30 cellular contexts compared by ENCODE assay signal in genomic region chr4:21792736-21793135, GRCh38.
"Had no signal": no experiment of that assay in that cellular context is flagged by ENCODE, and none has a peak within 500 bp of the region (broad histone marks: within the 10 kb centered on the region; RNA-seq: fewer than 3 reads in every experiment).

No MANE protein-coding gene starts in this region.

- DNase-seq: activated B cell treated with CpG ODN at 0.5 μM for 24 hours; activated CD4-positive, alpha-beta memory T cell treated with anti-CD3 and anti-CD28 coated beads for 36 hours; activated CD4-positive, alpha-beta T cell treated with anti-CD3 and anti-CD28 coated beads for 48 hours; activated CD8-positive, alpha-beta memory T cell treated with anti-CD3 and anti-CD28 coated beads, Interleukin-2, amount 50 U/mL, for 48 hours; activated gamma-delta T cell; activated naive CD4-positive, alpha-beta T cell; activated naive CD4-positive, alpha-beta T cell treated with anti-CD3 and anti-CD28 coated beads, Interleukin-2, amount 10 ng/mL, durations not matched to agents 7 days and 5 days; activated naive CD8-positive, alpha-beta T cell treated with anti-CD3 and anti-CD28 coated beads, Interleukin-2, amount 10 ng/mL, durations not matched to agents 7 days and 5 days; activated T-cell treated with anti-CD3 and anti-CD28 coated beads for 4 hours; activated T-cell treated with anti-CD3 and anti-CD28 coated beads, Interleukin-2, amount 50 U/mL, for 24 hours; activated T-cell treated with anti-CD3 and anti-CD28 coated beads, Interleukin-2, amount 50 U/mL, for 72 hours; cortex of kidney; dermis blood vessel endothelial cell; effector CD4-positive, alpha-beta T cell; effector memory CD8-positive, alpha-beta T cell; erythroblast; foreskin keratinocyte; gastrocnemius medialis; glutamatergic neuron; heart left ventricle; T-helper 1 cell; T-helper 17 cell; T1000; WERI-Rb-1 had no signal

- H3K27ac ChIP-seq: ascending aorta, breast epithelium, cardiac muscle cell, esophagus muscularis mucosa, foreskin keratinocyte, gastrocnemius medialis, heart left ventricle, WERI-Rb-1 had no signal

- H3K36me3 ChIP-seq: ascending aorta, breast epithelium, cardiac muscle cell, esophagus muscularis mucosa, gastrocnemius medialis, heart left ventricle, WERI-Rb-1 had no signal

- H3K9me3 ChIP-seq: ascending aorta, breast epithelium, esophagus muscularis mucosa, gastrocnemius medialis, heart left ventricle had no signal

- H3K4me1 ChIP-seq: ascending aorta, breast epithelium, esophagus muscularis mucosa, foreskin keratinocyte, gastrocnemius medialis, heart left ventricle had no signal

- ATAC-seq: activated CD4-positive, CD25-positive, alpha-beta regulatory T cell treated with anti-CD3 and anti-CD28 coated beads, Interleukin-2, amount 50 U/mL, for 24 hours; activated naive CD4-positive, alpha-beta T cell treated with anti-CD3 and anti-CD28 coated beads, Interleukin-2, amount 50 U/mL, for 72 hours; activated T-cell treated with anti-CD3 and anti-CD28 coated beads, Interleukin-2, amount 50 U/mL, for 72 hours; effector memory CD8-positive, alpha-beta T cell; foreskin keratinocyte; gastrocnemius medialis; heart left ventricle; T-helper 17 cell had no signal

- H3K4me3 ChIP-seq: ascending aorta, breast epithelium, cardiac muscle cell, esophagus muscularis mucosa, gastrocnemius medialis, heart left ventricle had no signal

- H3K27me3 ChIP-seq: ascending aorta, breast epithelium, cardiac muscle cell, esophagus muscularis mucosa, foreskin keratinocyte, gastrocnemius medialis, heart left ventricle had no signal
